Comparison of ENCODE assay signal across 1 cellular context in genomic region chr6:30781697-30782424, GRCh38.
TF ChIP-seq lines count a peak whose summit lies in the region.

No MANE protein-coding gene starts in this region.

TF ChIP-seq in HepG2, 621 proteins besides CTCF, POLR2A, EP300 and RAD21 (continued from another document and continues in another):
- no peak for TF ChIP-seq GPBP1L1 (CRISPR knock-in tag; IDR thresholded peaks at IDR 0.05)
- TF ChIP-seq KLF9 (CRISPR knock-in tag; IDR thresholded peaks at IDR 0.05; ENCODE audit: low read depth): peak; percentile 79; the same call in 1 of the 2 replicates
- TF ChIP-seq YEATS2 (CRISPR knock-in tag; IDR thresholded peaks at IDR 0.05; ENCODE audit: borderline replicate concordance): peak; percentile 91; the same call in 1 of the 2 replicates
- peak; percentile 93 for TF ChIP-seq ZNF772 (CRISPR knock-in tag; IDR thresholded peaks at IDR 0.05)
- peak; percentile 96; the same call in 1 of the 2 replicates for TF ChIP-seq ZNF747 (CRISPR knock-in tag; IDR thresholded peaks at IDR 0.05; ENCODE audit: borderline replicate concordance)
- no peak for TF ChIP-seq SMARCC2 (IDR thresholded peaks at IDR 0.05)
- TF ChIP-seq, protein P1, sequence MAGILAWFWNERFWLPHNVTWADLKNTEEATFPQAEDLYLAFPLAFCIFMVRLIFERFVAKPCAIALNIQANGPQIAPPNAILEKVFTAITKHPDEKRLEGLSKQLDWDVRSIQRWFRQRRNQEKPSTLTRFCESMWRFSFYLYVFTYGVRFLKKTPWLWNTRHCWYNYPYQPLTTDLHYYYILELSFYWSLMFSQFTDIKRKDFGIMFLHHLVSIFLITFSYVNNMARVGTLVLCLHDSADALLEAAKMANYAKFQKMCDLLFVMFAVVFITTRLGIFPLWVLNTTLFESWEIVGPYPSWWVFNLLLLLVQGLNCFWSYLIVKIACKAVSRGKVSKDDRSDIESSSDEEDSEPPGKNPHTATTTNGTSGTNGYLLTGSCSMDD (CRISPR knock-in tag; IDR thresholded peaks at IDR 0.05): no peak
- peak; percentile 96 for TF ChIP-seq ZNF264 (CRISPR knock-in tag; IDR thresholded peaks at IDR 0.05)
- TF ChIP-seq ATRX (CRISPR knock-in tag; IDR thresholded peaks at IDR 0.05; ENCODE audit: borderline replicate concordance): no peak
- peak; percentile 58; the same call in 1 of the 2 replicates for TF ChIP-seq RELA (CRISPR knock-in tag; IDR thresholded peaks at IDR 0.05)
- TF ChIP-seq, protein P2, sequence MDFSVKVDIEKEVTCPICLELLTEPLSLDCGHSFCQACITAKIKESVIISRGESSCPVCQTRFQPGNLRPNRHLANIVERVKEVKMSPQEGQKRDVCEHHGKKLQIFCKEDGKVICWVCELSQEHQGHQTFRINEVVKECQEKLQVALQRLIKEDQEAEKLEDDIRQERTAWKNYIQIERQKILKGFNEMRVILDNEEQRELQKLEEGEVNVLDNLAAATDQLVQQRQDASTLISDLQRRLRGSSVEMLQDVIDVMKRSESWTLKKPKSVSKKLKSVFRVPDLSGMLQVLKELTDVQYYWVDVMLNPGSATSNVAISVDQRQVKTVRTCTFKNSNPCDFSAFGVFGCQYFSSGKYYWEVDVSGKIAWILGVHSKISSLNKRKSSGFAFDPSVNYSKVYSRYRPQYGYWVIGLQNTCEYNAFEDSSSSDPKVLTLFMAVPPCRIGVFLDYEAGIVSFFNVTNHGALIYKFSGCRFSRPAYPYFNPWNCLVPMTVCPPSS (IDR thresholded peaks at IDR 0.05): no peak
- TF ChIP-seq FOXA1 (IDR thresholded peaks at IDR 0.05): no peak
- peak; percentile 72 for TF ChIP-seq FOXA1 (CRISPR knock-in tag; IDR thresholded peaks at IDR 0.05)
- no peak for TF ChIP-seq ZNF720 (CRISPR knock-in tag; IDR thresholded peaks at IDR 0.05)
- TF ChIP-seq ZNF775 (CRISPR knock-in tag; IDR thresholded peaks at IDR 0.05; ENCODE audit: borderline replicate concordance): no peak
- TF ChIP-seq FOXP1 (IDR thresholded peaks at IDR 0.05): peak; percentile 61
- TF ChIP-seq FOXP1 (CRISPR knock-in tag; IDR thresholded peaks at IDR 0.05): peak; percentile 83
- TF ChIP-seq POGZ (CRISPR knock-in tag; IDR thresholded peaks at IDR 0.05): peak; percentile 93
- no peak for TF ChIP-seq KLF13 (CRISPR knock-in tag; IDR thresholded peaks at IDR 0.05)
- TF ChIP-seq, protein P3, sequence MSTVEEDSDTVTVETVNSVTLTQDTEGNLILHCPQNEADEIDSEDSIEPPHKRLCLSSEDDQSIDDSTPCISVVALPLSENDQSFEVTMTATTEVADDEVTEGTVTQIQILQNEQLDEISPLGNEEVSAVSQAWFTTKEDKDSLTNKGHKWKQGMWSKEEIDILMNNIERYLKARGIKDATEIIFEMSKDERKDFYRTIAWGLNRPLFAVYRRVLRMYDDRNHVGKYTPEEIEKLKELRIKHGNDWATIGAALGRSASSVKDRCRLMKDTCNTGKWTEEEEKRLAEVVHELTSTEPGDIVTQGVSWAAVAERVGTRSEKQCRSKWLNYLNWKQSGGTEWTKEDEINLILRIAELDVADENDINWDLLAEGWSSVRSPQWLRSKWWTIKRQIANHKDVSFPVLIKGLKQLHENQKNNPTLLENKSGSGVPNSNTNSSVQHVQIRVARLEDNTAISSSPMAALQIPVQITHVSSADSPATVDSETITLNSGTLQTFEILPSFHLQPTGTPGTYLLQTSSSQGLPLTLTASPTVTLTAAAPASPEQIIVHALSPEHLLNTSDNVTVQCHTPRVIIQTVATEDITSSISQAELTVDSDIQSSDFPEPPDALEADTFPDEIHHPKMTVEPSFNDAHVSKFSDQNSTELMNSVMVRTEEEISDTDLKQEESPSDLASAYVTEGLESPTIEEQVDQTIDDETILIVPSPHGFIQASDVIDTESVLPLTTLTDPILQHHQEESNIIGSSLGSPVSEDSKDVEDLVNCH (CRISPR knock-in tag; IDR thresholded peaks at IDR 0.05): no peak
- TF ChIP-seq, protein P4, sequence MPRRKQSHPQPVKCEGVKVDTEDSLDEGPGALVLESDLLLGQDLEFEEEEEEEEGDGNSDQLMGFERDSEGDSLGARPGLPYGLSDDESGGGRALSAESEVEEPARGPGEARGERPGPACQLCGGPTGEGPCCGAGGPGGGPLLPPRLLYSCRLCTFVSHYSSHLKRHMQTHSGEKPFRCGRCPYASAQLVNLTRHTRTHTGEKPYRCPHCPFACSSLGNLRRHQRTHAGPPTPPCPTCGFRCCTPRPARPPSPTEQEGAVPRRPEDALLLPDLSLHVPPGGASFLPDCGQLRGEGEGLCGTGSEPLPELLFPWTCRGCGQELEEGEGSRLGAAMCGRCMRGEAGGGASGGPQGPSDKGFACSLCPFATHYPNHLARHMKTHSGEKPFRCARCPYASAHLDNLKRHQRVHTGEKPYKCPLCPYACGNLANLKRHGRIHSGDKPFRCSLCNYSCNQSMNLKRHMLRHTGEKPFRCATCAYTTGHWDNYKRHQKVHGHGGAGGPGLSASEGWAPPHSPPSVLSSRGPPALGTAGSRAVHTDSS (CRISPR knock-in tag; conservative IDR thresholded peaks at IDR 0.05): no peak
- TF ChIP-seq, protein P5, sequence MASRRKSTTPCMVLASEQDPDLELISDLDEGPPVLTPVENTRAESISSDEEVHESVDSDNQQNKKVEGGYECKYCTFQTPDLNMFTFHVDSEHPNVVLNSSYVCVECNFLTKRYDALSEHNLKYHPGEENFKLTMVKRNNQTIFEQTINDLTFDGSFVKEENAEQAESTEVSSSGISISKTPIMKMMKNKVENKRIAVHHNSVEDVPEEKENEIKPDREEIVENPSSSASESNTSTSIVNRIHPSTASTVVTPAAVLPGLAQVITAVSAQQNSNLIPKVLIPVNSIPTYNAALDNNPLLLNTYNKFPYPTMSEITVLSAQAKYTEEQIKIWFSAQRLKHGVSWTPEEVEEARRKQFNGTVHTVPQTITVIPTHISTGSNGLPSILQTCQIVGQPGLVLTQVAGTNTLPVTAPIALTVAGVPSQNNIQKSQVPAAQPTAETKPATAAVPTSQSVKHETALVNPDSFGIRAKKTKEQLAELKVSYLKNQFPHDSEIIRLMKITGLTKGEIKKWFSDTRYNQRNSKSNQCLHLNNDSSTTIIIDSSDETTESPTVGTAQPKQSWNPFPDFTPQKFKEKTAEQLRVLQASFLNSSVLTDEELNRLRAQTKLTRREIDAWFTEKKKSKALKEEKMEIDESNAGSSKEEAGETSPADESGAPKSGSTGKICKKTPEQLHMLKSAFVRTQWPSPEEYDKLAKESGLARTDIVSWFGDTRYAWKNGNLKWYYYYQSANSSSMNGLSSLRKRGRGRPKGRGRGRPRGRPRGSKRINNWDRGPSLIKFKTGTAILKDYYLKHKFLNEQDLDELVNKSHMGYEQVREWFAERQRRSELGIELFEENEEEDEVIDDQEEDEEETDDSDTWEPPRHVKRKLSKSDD (CRISPR knock-in tag; IDR thresholded peaks at IDR 0.05; ENCODE audit: low read depth): peak; percentile 98
- peak; percentile 86 for TF ChIP-seq MED8 (CRISPR knock-in tag; IDR thresholded peaks at IDR 0.05; ENCODE audit: insufficient replicate concordance)
- peak; percentile 99 for TF ChIP-seq TFAP4 (IDR thresholded peaks at IDR 0.05; ENCODE audit: borderline replicate concordance, low read depth)
- no peak for TF ChIP-seq ZNF383 (CRISPR knock-in tag; IDR thresholded peaks at IDR 0.05; ENCODE audit: borderline replicate concordance)
- TF ChIP-seq, protein P6, sequence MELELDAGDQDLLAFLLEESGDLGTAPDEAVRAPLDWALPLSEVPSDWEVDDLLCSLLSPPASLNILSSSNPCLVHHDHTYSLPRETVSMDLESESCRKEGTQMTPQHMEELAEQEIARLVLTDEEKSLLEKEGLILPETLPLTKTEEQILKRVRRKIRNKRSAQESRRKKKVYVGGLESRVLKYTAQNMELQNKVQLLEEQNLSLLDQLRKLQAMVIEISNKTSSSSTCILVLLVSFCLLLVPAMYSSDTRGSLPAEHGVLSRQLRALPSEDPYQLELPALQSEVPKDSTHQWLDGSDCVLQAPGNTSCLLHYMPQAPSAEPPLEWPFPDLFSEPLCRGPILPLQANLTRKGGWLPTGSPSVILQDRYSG (CRISPR knock-in tag; IDR thresholded peaks at IDR 0.05): no peak
- TF ChIP-seq, protein P7, sequence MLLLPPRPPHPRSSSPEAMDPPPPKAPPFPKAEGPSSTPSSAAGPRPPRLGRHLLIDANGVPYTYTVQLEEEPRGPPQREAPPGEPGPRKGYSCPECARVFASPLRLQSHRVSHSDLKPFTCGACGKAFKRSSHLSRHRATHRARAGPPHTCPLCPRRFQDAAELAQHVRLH (CRISPR knock-in tag; IDR thresholded peaks at IDR 0.05; ENCODE audit: borderline replicate concordance, low read depth): peak; percentile 97
- TF ChIP-seq, protein P8, sequence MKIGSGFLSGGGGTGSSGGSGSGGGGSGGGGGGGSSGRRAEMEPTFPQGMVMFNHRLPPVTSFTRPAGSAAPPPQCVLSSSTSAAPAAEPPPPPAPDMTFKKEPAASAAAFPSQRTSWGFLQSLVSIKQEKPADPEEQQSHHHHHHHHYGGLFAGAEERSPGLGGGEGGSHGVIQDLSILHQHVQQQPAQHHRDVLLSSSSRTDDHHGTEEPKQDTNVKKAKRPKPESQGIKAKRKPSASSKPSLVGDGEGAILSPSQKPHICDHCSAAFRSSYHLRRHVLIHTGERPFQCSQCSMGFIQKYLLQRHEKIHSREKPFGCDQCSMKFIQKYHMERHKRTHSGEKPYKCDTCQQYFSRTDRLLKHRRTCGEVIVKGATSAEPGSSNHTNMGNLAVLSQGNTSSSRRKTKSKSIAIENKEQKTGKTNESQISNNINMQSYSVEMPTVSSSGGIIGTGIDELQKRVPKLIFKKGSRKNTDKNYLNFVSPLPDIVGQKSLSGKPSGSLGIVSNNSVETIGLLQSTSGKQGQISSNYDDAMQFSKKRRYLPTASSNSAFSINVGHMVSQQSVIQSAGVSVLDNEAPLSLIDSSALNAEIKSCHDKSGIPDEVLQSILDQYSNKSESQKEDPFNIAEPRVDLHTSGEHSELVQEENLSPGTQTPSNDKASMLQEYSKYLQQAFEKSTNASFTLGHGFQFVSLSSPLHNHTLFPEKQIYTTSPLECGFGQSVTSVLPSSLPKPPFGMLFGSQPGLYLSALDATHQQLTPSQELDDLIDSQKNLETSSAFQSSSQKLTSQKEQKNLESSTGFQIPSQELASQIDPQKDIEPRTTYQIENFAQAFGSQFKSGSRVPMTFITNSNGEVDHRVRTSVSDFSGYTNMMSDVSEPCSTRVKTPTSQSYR (CRISPR knock-in tag; IDR thresholded peaks at IDR 0.05; ENCODE audit: borderline replicate concordance): peak; percentile 33; the same call in 1 of the 2 replicates
- TF ChIP-seq JARID2 (CRISPR knock-in tag; IDR thresholded peaks at IDR 0.05; ENCODE audit: insufficient replicate concordance): no peak
- TF ChIP-seq, protein P9, sequence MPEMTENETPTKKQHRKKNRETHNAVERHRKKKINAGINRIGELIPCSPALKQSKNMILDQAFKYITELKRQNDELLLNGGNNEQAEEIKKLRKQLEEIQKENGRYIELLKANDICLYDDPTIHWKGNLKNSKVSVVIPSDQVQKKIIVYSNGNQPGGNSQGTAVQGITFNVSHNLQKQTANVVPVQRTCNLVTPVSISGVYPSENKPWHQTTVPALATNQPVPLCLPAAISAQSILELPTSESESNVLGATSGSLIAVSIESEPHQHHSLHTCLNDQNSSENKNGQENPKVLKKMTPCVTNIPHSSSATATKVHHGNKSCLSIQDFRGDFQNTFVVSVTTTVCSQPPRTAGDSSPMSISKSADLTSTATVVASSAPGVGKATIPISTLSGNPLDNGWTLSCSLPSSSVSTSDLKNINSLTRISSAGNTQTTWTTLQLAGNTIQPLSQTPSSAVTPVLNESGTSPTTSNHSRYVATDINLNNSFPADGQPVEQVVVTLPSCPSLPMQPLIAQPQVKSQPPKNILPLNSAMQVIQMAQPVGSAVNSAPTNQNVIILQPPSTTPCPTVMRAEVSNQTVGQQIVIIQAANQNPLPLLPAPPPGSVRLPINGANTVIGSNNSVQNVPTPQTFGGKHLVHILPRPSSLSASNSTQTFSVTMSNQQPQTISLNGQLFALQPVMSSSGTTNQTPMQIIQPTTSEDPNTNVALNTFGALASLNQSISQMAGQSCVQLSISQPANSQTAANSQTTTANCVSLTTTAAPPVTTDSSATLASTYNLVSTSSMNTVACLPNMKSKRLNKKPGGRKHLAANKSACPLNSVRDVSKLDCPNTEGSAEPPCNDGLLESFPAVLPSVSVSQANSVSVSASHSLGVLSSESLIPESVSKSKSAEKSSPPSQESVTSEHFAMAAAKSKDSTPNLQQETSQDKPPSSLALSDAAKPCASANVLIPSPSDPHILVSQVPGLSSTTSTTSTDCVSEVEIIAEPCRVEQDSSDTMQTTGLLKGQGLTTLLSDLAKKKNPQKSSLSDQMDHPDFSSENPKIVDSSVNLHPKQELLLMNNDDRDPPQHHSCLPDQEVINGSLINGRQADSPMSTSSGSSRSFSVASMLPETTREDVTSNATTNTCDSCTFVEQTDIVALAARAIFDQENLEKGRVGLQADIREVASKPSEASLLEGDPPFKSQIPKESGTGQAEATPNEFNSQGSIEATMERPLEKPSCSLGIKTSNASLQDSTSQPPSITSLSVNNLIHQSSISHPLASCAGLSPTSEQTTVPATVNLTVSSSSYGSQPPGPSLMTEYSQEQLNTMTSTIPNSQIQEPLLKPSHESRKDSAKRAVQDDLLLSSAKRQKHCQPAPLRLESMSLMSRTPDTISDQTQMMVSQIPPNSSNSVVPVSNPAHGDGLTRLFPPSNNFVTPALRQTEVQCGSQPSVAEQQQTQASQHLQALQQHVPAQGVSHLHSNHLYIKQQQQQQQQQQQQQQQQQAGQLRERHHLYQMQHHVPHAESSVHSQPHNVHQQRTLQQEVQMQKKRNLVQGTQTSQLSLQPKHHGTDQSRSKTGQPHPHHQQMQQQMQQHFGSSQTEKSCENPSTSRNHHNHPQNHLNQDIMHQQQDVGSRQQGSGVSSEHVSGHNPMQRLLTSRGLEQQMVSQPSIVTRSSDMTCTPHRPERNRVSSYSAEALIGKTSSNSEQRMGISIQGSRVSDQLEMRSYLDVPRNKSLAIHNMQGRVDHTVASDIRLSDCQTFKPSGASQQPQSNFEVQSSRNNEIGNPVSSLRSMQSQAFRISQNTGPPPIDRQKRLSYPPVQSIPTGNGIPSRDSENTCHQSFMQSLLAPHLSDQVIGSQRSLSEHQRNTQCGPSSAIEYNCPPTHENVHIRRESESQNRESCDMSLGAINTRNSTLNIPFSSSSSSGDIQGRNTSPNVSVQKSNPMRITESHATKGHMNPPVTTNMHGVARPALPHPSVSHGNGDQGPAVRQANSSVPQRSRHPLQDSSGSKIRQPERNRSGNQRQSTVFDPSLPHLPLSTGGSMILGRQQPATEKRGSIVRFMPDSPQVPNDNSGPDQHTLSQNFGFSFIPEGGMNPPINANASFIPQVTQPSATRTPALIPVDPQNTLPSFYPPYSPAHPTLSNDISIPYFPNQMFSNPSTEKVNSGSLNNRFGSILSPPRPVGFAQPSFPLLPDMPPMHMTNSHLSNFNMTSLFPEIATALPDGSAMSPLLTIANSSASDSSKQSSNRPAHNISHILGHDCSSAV (CRISPR knock-in tag; IDR thresholded peaks at IDR 0.05; ENCODE audit: borderline replicate concordance): peak; percentile 92; the same call in 1 of the 2 replicates
- TF ChIP-seq DR1 (CRISPR knock-in tag; IDR thresholded peaks at IDR 0.05): no peak; the same call in 1 of the 2 replicates
